ENCODE assay signal across 18 cellular contexts in genomic region chr5:80231693-80232092, GRCh38. TPM values are rescaled to one million over a fixed set of nuclear protein-coding genes. Genes with fewer than 3 reads are reported as not detected.
DNase-seq lines count a peak whose midpoint lies in the region; ATAC-seq and TF ChIP-seq lines count a peak whose summit lies in the region.
"Had no signal": no experiment of that assay in that cellular context is flagged by ENCODE, and none has a peak within 500 bp of the region (broad histone marks: within the 10 kb centered on the region; RNA-seq: fewer than 3 reads in every experiment).

No MANE protein-coding gene starts in this region.

- ATAC-seq in CD8-positive, alpha-beta T cell = no peak
- ATAC-seq in stimulated activated memory B cell treated with anti-CD40 and anti-IgM and Interleukin-4, amounts not matched to agents 10 μg/mL and 1 μg/mL and 100 μg/mL, for 72 hours = no peak
- ATAC-seq: left colon had no signal

- H3K4me1 Mint-ChIP-seq in CD8-positive, alpha-beta T cell (ENCODE audit: low read depth) = peaks cover 73% of the 10 kb centered on the region
- H3K4me1 Mint-ChIP-seq in dendritic cell treated with granulocyte-macrophage colony-stimulating factor and Interleukin-4, amounts not matched to agents 40 ng/mL and 50 ng/mL, for 4 days (ENCODE audit: low read depth) = peaks cover 34% of the 10 kb centered on the region
- peaks cover 28% of the 10 kb centered on the region for H3K4me1 Mint-ChIP-seq in nephron progenitor cell
- H3K4me1 Mint-ChIP-seq in stimulated activated memory B cell treated with anti-CD40 and anti-IgM and Interleukin-4, amounts not matched to agents 10 μg/mL and 1 μg/mL and 100 μg/mL, for 72 hours = peaks cover 25% of the 10 kb centered on the region

- H3K4me1 ChIP-seq in CD8-positive, alpha-beta T cell (ENCODE audit: insufficient read depth, low read length) = peaks cover 78% of the 10 kb centered on the region
- H3K4me1 ChIP-seq in SJSA1 (replicated peaks) = peaks cover 36% of the 10 kb centered on the region
- H3K4me1 ChIP-seq: BE2C had no signal

- intact Hi-C loops in CD8-positive, alpha-beta T cell (cut with DNase I, micrococcal nuclease) = no loop called here
- intact Hi-C loops in dendritic cell treated with granulocyte-macrophage colony-stimulating factor and Interleukin-4, amounts not matched to agents 40 ng/mL and 50 ng/mL, for 4 days (cut with micrococcal nuclease) = no loop called here

- H3K27me3 ChIP-seq in CD8-positive, alpha-beta T cell (ENCODE audit: insufficient read depth, low read length) = no peaks in the 10 kb centered on the region
- no peaks in the 10 kb centered on the region for H3K27me3 ChIP-seq in SJSA1 (replicated peaks)
- H3K27me3 ChIP-seq: BE2C, testis had no signal

- H3K36me3 Mint-ChIP-seq in CD8-positive, alpha-beta T cell = peaks cover 23% of the 10 kb centered on the region
- H3K36me3 Mint-ChIP-seq in dendritic cell treated with granulocyte-macrophage colony-stimulating factor and Interleukin-4, amounts not matched to agents 40 ng/mL and 50 ng/mL, for 4 days (ENCODE audit: low read depth) = peaks cover 30% of the 10 kb centered on the region
- H3K36me3 Mint-ChIP-seq in nephron progenitor cell (ENCODE audit: low read depth) = peaks cover 35% of the 10 kb centered on the region
- H3K36me3 Mint-ChIP-seq in stimulated activated memory B cell treated with anti-CD40 and anti-IgM and Interleukin-4, amounts not matched to agents 10 μg/mL and 1 μg/mL and 100 μg/mL, for 72 hours = no peaks in the 10 kb centered on the region

- no peak for TF ChIP-seq CTCF in CD8-positive, alpha-beta T cell (IDR thresholded peaks at IDR 0.05)
- no peak for TF ChIP-seq CTCF in nephron progenitor cell (IDR thresholded peaks at IDR 0.05)

- no peak for DNase-seq in CD8-positive, alpha-beta T cell
- DNase-seq in SJSA1 (ENCODE audit: low read depth in 1 of 2, low spot score in 2 of 2) (no peak), nephron progenitor cell (no peak), hepatic stellate cell (ENCODE audit: low spot score) (no peak), NCI-H187 treated with DMSO at 0.1 percent for 48 hours (lab: John Stamatoyannopoulos, UW) (no peak)
- DNase-seq: activated CD4-positive, CD25-positive, alpha-beta regulatory T cell treated with anti-CD3 and anti-CD28 coated beads, Interleukin-2, amount 50 U/mL, for 72 hours; activated CD8-positive, alpha-beta memory T cell treated with anti-CD3 and anti-CD28 coated beads, Interleukin-2, amount 50 U/mL, for 48 hours; BE2C; left colon; MV-4-11; NCI-H2081 treated with DMSO at 0.1 percent for 48 hours; NCI-H524; SIG-M5; stimulated activated CD4-positive, alpha-beta T cell treated with anti-CD3 and anti-CD28 coated beads, Interleukin-4, amount 100 ng/mL, for 1 hour; testis had no signal

- no peaks in the 10 kb centered on the region for H3K27me3 Mint-ChIP-seq in CD8-positive, alpha-beta T cell (ENCODE audit: low read depth)
- no peaks in the 10 kb centered on the region for H3K27me3 Mint-ChIP-seq in dendritic cell treated with granulocyte-macrophage colony-stimulating factor and Interleukin-4, amounts not matched to agents 40 ng/mL and 50 ng/mL, for 4 days
- no peaks in the 10 kb centered on the region for H3K27me3 Mint-ChIP-seq in nephron progenitor cell (ENCODE audit: low read depth, poor library complexity)
- no peaks in the 10 kb centered on the region for H3K27me3 Mint-ChIP-seq in stimulated activated memory B cell treated with anti-CD40 and anti-IgM and Interleukin-4, amounts not matched to agents 10 μg/mL and 1 μg/mL and 100 μg/mL, for 72 hours

- no peak overlapping the region for H3K27ac ChIP-seq in CD8-positive, alpha-beta T cell (ENCODE audit: low read depth, low read length)
- H3K27ac ChIP-seq in SJSA1 = peak overlapping the region; percentile 88
- H3K27ac ChIP-seq: HL-60, testis had no signal

- no peaks in the 10 kb centered on the region for H3K9me3 ChIP-seq in CD8-positive, alpha-beta T cell (ENCODE audit: low read length)
- H3K9me3 ChIP-seq in SJSA1 (replicated peaks) = no peaks in the 10 kb centered on the region
- H3K9me3 ChIP-seq: BE2C, testis had no signal

- POLR2A ChIA-PET in CD8-positive, alpha-beta T cell (lab: Charles Lee) = no interaction called here

- CTCF ChIA-PET in CD8-positive, alpha-beta T cell (lab: Charles Lee) = no interaction called here

- H3K27ac Mint-ChIP-seq in CD8-positive, alpha-beta T cell = peak overlapping the region; percentile 13
- peak overlapping the region; percentile 75 for H3K27ac Mint-ChIP-seq in dendritic cell treated with granulocyte-macrophage colony-stimulating factor and Interleukin-4, amounts not matched to agents 40 ng/mL and 50 ng/mL, for 4 days
- H3K27ac Mint-ChIP-seq in nephron progenitor cell = peak overlapping the region; percentile 90
- H3K27ac Mint-ChIP-seq in stimulated activated memory B cell treated with anti-CD40 and anti-IgM and Interleukin-4, amounts not matched to agents 10 μg/mL and 1 μg/mL and 100 μg/mL, for 72 hours = no peak overlapping the region

- H3K4me3 ChIP-seq in CD8-positive, alpha-beta T cell (ENCODE audit: low read depth, low read length) = no peak overlapping the region
- no peak overlapping the region for H3K4me3 ChIP-seq in SJSA1
- H3K4me3 ChIP-seq: testis had no signal

- no peaks in the 10 kb centered on the region for H3K9me3 Mint-ChIP-seq in CD8-positive, alpha-beta T cell
- no peaks in the 10 kb centered on the region for H3K9me3 Mint-ChIP-seq in dendritic cell treated with granulocyte-macrophage colony-stimulating factor and Interleukin-4, amounts not matched to agents 40 ng/mL and 50 ng/mL, for 4 days
- H3K9me3 Mint-ChIP-seq in nephron progenitor cell = no peaks in the 10 kb centered on the region
- H3K9me3 Mint-ChIP-seq in stimulated activated memory B cell treated with anti-CD40 and anti-IgM and Interleukin-4, amounts not matched to agents 10 μg/mL and 1 μg/mL and 100 μg/mL, for 72 hours = no peaks in the 10 kb centered on the region

- H3K36me3 ChIP-seq in CD8-positive, alpha-beta T cell (ENCODE audit: insufficient read depth, low read length) = no peaks in the 10 kb centered on the region
- no peaks in the 10 kb centered on the region for H3K36me3 ChIP-seq in SJSA1
- H3K36me3 ChIP-seq: BE2C had no signal

- H3K4me3 Mint-ChIP-seq in CD8-positive, alpha-beta T cell = peak overlapping the region; percentile 8
- no peak overlapping the region for H3K4me3 Mint-ChIP-seq in dendritic cell treated with granulocyte-macrophage colony-stimulating factor and Interleukin-4, amounts not matched to agents 40 ng/mL and 50 ng/mL, for 4 days
- no peak overlapping the region for H3K4me3 Mint-ChIP-seq in nephron progenitor cell
- H3K4me3 Mint-ChIP-seq in stimulated activated memory B cell treated with anti-CD40 and anti-IgM and Interleukin-4, amounts not matched to agents 10 μg/mL and 1 μg/mL and 100 μg/mL, for 72 hours = no peak overlapping the region

RNA-seq across cellular contexts. Expression of gene SERINC5, which starts 24.2 kb away (rescaled TPM):
- 100 to 1,000 TPM; 112 to 117 TPM for total RNA-seq in CD8-positive, alpha-beta T cell
- total RNA-seq in SJSA1 (2014; rRNA removed; shearing (Covaris generic)) = 3.0 and 7.0 TPM in 2 replicates

Comparison
In these comparisons a context has a peak if more than half of its experiments do, and no peak if none do; other contexts are left out.
1. RNA of gene SERINC5, which starts 24.2 kb away (total RNA-seq): 112 to 117 TPM in CD8-positive, alpha-beta T cell; 3.0 to 7.0 TPM in SJSA1; every median in the first group is over 10 times any median in the second.